8 cellular contexts compared by ENCODE assay signal in genomic region chr15:51681303-51681963, GRCh38. TPM values are rescaled to one million over a fixed set of nuclear protein-coding genes. Genes with fewer than 3 reads are reported as not detected.
DNase-seq lines count a peak whose midpoint lies in the region; ATAC-seq and TF ChIP-seq lines count a peak whose summit lies in the region.

Gene SCG3, plus strand, starts transcription at chr15:51681503. Its CDS starts 253 bp downstream, at chr15:51681756.

- peak; percentile 82 for DNase-seq in A673 (ENCODE audit: low spot score)
- peak; percentile 51 to 57 for DNase-seq in NOMO-1 (lab: John Stamatoyannopoulos, UW; ENCODE audit: unreplicated experiment in 2 of 2)
- peak; percentile 4 for DNase-seq in activated T-helper 1 cell treated with Interleukin-2 at 50 U/mL for 16 hours (ENCODE audit: low read depth)
- DNase-seq in fibroblast of lung (ENCODE audit: low read depth in 2 of 2): peak; percentile 66 to 68
- DNase-seq in mucosa of descending colon: peak; percentile 78 to 94 (median 88)
- DNase-seq in stimulated activated CD8-positive, alpha-beta memory T cell treated with anti-CD3 and anti-CD28 coated beads, Interleukin-4, amount 100 ng/mL, for 24 hours (ENCODE audit: low read depth): peak; percentile 34
- DNase-seq in GF-D8 (lab: John Stamatoyannopoulos, UW): no peak

- BruUV-seq in A673 (replicated peaks; lab: Mats Ljungman, UMichigan): no TSS peak

- H3K36me3 ChIP-seq in A673 (ENCODE audit: insufficient read depth, low read length, poor library complexity, severe bottlenecking) (no peaks in the 10 kb centered on the region), fibroblast of lung (ENCODE audit: control insufficient read depth, insufficient read depth, low read length) (no peaks in the 10 kb centered on the region), mucosa of descending colon (ENCODE audit: low read depth) (no peaks in the 10 kb centered on the region)

- H3K79me2 ChIP-seq in fibroblast of lung (ENCODE audit: control insufficient read depth, insufficient read depth, low read length): no peaks in the 10 kb centered on the region

- no peak within 1 kb of the TSS for H3K9ac ChIP-seq in fibroblast of lung (ENCODE audit: insufficient read depth, low read length)

- intact Hi-C loops in A673 (cut with micrococcal nuclease; ENCODE audit: unreplicated experiment): no loop called here
- intact Hi-C loops in mucosa of descending colon (cut with DNase I, micrococcal nuclease): no loop called here

- H2AFZ ChIP-seq in fibroblast of lung (ENCODE audit: low read length): no peak within 1 kb of the TSS

- peak; percentile 65 for ATAC-seq in HG03354 (IDR thresholded peaks at IDR 0.05; ENCODE audit: poor library complexity, severe bottlenecking, unreplicated experiment)
- peak; percentile 100 for ATAC-seq in mucosa of descending colon

- H3K4me2 ChIP-seq in fibroblast of lung (ENCODE audit: extremely low read depth, insufficient read depth, low read length): no peak within 1 kb of the TSS

- H3K27me3 ChIP-seq in A673 (replicated peaks; ENCODE audit: insufficient read depth, low read depth, low read length, poor library complexity) (peaks cover 48% of the 10 kb centered on the region), fibroblast of lung (ENCODE audit: control insufficient read depth, insufficient read depth, low read length) (no peaks in the 10 kb centered on the region)

- POLR2A ChIA-PET in A673 (lab: Charles Lee; ENCODE audit: low non-redundant PET): interaction anchor here (0.7 kb wide), 1 partner anchor 140 kb away, joined by 5 read pairs; no protein-coding TSS in a partner anchor

- H3K27ac ChIP-seq in A673 (ENCODE audit: low read depth, low read length, poor library complexity, severe bottlenecking) (no peak within 1 kb of the TSS), fibroblast of lung (ENCODE audit: insufficient read depth, low read length) (no peak within 1 kb of the TSS)

- no peaks in the 10 kb centered on the region for H4K20me1 ChIP-seq in fibroblast of lung (ENCODE audit: control insufficient read depth, extremely low read depth, insufficient read depth, low read length)

- H3K4me3 ChIP-seq in A673 (ENCODE audit: low read depth, low read length, poor library complexity, severe bottlenecking): no peak within 1 kb of the TSS
- no peak within 1 kb of the TSS for H3K4me3 ChIP-seq in fibroblast of lung (replicated peaks in 1 of 4; ENCODE audit: control extremely low read depth in 1 of 4, insufficient read depth in 1 of 4, low read depth in 3 of 4, low read length in 4 of 4)
- H3K4me3 ChIP-seq in mucosa of descending colon: no peak within 1 kb of the TSS

- H3K9me3 ChIP-seq in A673 (ENCODE audit: low read depth, low read length, poor library complexity, severe bottlenecking) (no peaks in the 10 kb centered on the region), fibroblast of lung (ENCODE audit: control insufficient read depth, insufficient read depth, low read depth, low read length) (no peaks in the 10 kb centered on the region), mucosa of descending colon (no peaks in the 10 kb centered on the region)

- CTCF ChIA-PET in A673 (lab: Charles Lee): no interaction called here

- H3K4me1 ChIP-seq in A673 (ENCODE audit: insufficient read depth, low read length, poor library complexity, severe bottlenecking) (no peaks in the 10 kb centered on the region), fibroblast of lung (ENCODE audit: control insufficient read depth, extremely low read depth, insufficient read depth, low read length) (no peaks in the 10 kb centered on the region), mucosa of descending colon (ENCODE audit: low read depth) (no peaks in the 10 kb centered on the region)

- TF ChIP-seq CTCF in A673 (conservative IDR thresholded peaks at IDR 0.05; ENCODE audit: low read depth, low read length) (no peak), fibroblast of lung (conservative IDR thresholded peaks at IDR 0.05 in 1 of 2, IDR thresholded peaks at IDR 0.05 in 1 of 2; ENCODE audit: low read depth in 1 of 2, low read length in 2 of 2) (no peak), mucosa of descending colon (IDR thresholded peaks at IDR 0.05) (no peak)

RNA-seq across cellular contexts. Expression of gene SCG3, which starts in this region (rescaled TPM):
- total RNA-seq in A673 (2021) (0.21 and 0.22 TPM in 2 replicates), fibroblast of lung (not detected in 2 replicates), mucosa of descending colon (1 to 10 TPM in 1 of 3 donors, under 1 TPM in 2; 0.78 to 3.3 (median 0.89) TPM)
- not detected in 2 replicates for polyA plus RNA-seq in fibroblast of lung
- not detected in 2 replicates for polyA plus RNA-seq in fibroblast of lung (2012)
- not detected in 2 replicates for polyA minus RNA-seq in fibroblast of lung (ENCODE audit: low replicate concordance)

Comparison
In these comparisons a context has a peak if more than half of its experiments do, and no peak if none do; other contexts are left out.
1. Peak in DNase-seq in A673; RNA of the gene not detected or under 1 TPM.
2. Peak in DNase-seq in fibroblast of lung; RNA of the gene not detected or under 1 TPM.